ENCODE assay signal across 12 cellular contexts in the genomic region with DNA sequence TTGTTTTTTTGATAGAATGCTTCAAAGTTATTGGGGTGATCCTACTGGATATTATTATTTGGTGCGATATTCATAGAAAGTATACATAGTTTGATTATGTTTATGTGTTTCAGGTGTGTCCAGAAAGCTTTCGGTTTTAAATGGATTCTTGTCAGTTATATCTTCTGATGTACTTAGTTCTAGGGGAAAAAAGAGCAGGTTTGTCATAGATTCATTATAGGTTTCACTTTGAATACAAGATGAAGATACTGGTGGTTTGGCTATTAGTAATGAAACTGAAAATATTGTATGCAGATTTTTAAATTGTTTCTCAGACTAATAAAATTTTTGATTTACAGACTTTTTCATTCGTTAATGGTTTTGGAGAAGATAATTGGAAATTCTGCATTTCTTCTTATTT.
DNase-seq lines count a peak whose midpoint lies in the region; ATAC-seq and TF ChIP-seq lines count a peak whose summit lies in the region.
"Had no signal": no experiment of that assay in that cellular context is flagged by ENCODE, and none has a peak within 500 bp of the region (broad histone marks: within the 10 kb centered on the region; RNA-seq: fewer than 3 reads in every experiment).

No MANE protein-coding gene starts in this region.

- no peak overlapping the region for H3K27ac ChIP-seq in adrenal gland
- H3K27ac ChIP-seq: VCaP had no signal

- no peaks in the 10 kb centered on the region for H3K36me3 ChIP-seq in adrenal gland (replicated peaks in 1 of 2)

- H3K4me1 ChIP-seq in adrenal gland (replicated peaks in 1 of 2), result no peaks in the 10 kb centered on the region

- peak; percentile 10 for DNase-seq in GM13976 (ENCODE audit: low spot score)
- no peak for DNase-seq in G401 (ENCODE audit: low spot score)
- DNase-seq in putamen (ENCODE audit: low spot score), result no peak
- DNase-seq in sciatic nerve (ENCODE audit: low spot score), result no peak
- DNase-seq in adrenal gland, result no peak
- DNase-seq: effector memory CD4-positive, alpha-beta T cell; NCI-H146; right cardiac atrium had no signal

- ATAC-seq in GM19372 (IDR thresholded peaks at IDR 0.05; ENCODE audit: low read depth, unreplicated experiment), result peak; percentile 90
- peak; percentile 93 for ATAC-seq in HG02798 (IDR thresholded peaks at IDR 0.05; ENCODE audit: poor library complexity, unreplicated experiment)
- peak; percentile 98 for ATAC-seq in HG03558 (IDR thresholded peaks at IDR 0.05; ENCODE audit: extremely low read depth, unreplicated experiment)
- no peak for ATAC-seq in sciatic nerve
- ATAC-seq: right cardiac atrium had no signal

- no peak overlapping the region for H3K4me3 ChIP-seq in adrenal gland

- TF ChIP-seq POLR2A in adrenal gland (IDR thresholded peaks at IDR 0.05), result no peak

- WGBS in adrenal gland, 4 donors, result 93 to 96% (median 94%) methylated on average over 3 of the region's 3 CpGs

- in situ Hi-C loops in GM13976 (cut with MboI; ENCODE audit: low sequenced_read_pairs, unreplicated experiment), result no loop called here
- in situ Hi-C loops in G401 (cut with HindIII; ENCODE audit: low sequenced_read_pairs), result no loop called here

- TF ChIP-seq CTCF in GM13976 (IDR thresholded peaks at IDR 0.05; ENCODE audit: borderline replicate concordance, control extremely low read depth, extremely low read depth, insufficient read depth, missing control alignments), result no peak
- no peak for TF ChIP-seq CTCF in adrenal gland (IDR thresholded peaks at IDR 0.05)

- intact Hi-C loops in sciatic nerve (cut with DNase I) (no loop called here), adrenal gland (cut with DNase I) (no loop called here)

- H3K9me3 ChIP-seq in adrenal gland (replicated peaks in 1 of 3), result no peaks in the 10 kb centered on the region

- H3K27me3 ChIP-seq in adrenal gland, result no peaks in the 10 kb centered on the region
